23 cellular contexts compared by ENCODE assay signal in the genomic region with DNA sequence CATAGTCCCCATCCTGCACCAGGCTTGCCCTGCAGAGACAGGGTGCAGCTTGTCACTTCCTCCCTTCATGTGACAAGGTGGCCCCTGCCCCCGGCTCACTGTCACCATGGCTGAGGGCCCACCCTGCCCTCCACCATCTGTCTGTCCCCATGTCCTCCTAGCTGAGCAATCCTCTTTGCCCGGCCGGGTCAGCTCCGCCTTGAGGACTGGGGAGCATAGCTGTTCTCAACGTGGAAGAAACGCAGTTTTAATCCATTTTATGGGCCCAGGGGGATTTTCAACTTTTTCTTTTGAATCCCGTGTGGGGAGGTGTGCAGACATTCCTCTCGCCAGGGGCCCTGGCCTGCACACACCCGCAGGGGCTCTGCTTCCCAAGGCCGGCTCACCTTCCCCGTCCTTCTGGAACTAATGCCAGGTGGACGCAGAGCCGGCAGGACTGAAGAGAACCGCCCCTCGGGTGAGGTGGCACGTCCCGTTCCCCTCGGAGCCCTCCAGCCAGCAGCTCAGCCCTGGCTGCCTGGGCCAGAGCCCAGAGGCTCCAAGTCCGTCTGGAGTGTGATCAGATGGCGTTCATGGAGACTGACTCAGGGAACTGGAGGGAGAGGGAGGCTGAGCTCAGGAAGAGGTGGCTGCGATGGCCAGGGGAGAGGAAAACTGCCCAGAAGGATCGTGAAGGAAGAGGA.
DNase-seq lines count a peak whose midpoint lies in the region; ATAC-seq and TF ChIP-seq lines count a peak whose summit lies in the region.
"Had no signal": no experiment of that assay in that cellular context is flagged by ENCODE, and none has a peak within 500 bp of the region (broad histone marks: within the 10 kb centered on the region; RNA-seq: fewer than 3 reads in every experiment).

No MANE protein-coding gene starts in this region.

- H3K27me3 Mint-ChIP-seq in brain = peaks cover 3% of the 10 kb centered on the region
- no peaks in the 10 kb centered on the region for H3K27me3 Mint-ChIP-seq in neural crest cell (ENCODE audit: low read depth)

- ATAC-seq in Right ventricle myocardium inferior (no peak), left cardiac atrium (no peak), GM21381 (IDR thresholded peaks at IDR 0.05; ENCODE audit: unreplicated experiment) (no peak), GM18909 (IDR thresholded peaks at IDR 0.05; ENCODE audit: poor library complexity, unreplicated experiment) (no peak)
- ATAC-seq: activated CD4-positive, CD25-positive, alpha-beta regulatory T cell treated with anti-CD3 and anti-CD28 coated beads, Interleukin-2, amount 50 U/mL, for 24 hours; left ventricle myocardium superior had no signal

- H3K4me1 Mint-ChIP-seq in brain (peaks cover 10% of the 10 kb centered on the region), neural crest cell (peaks cover 25% of the 10 kb centered on the region)
- H3K4me1 Mint-ChIP-seq: activated naive CD4-positive, alpha-beta T cell treated with anti-CD3 and anti-CD28 coated beads, Interleukin-2, amount 50 U/mL, for 24 hours; CD4-positive, alpha-beta memory T cell; nephron had no signal

- H3K36me3 Mint-ChIP-seq in brain = peaks cover 50% of the 10 kb centered on the region
- peaks cover 15% of the 10 kb centered on the region for H3K36me3 Mint-ChIP-seq in neural crest cell (ENCODE audit: low read depth)
- H3K36me3 Mint-ChIP-seq: activated naive CD4-positive, alpha-beta T cell treated with anti-CD3 and anti-CD28 coated beads, Interleukin-2, amount 50 U/mL, for 24 hours; CD4-positive, alpha-beta memory T cell had no signal

- DNase-seq in Right ventricle myocardium inferior (ENCODE audit: missing footprints) (peak; percentile 56), left cardiac atrium (no peak), neural crest cell (ENCODE audit: low read depth, low spot score) (no peak), mucosa of gallbladder (ENCODE audit: low spot score) (no peak), NCI-H128 (lab: John Stamatoyannopoulos, UW; ENCODE audit: unreplicated experiment) (no peak)
- DNase-seq: activated CD4-positive, alpha-beta T cell treated with anti-CD3 and anti-CD28 coated beads, Interleukin-2, amount 50 U/mL, for 48 hours; CD4-positive, alpha-beta memory T cell; IMR-90; left ventricle myocardium superior; NCI-H1048; NCI-H187; NCI-H524 treated with DMSO at 0.1 percent for 48 hours; PC-9; SHP77 treated with DMSO at 0.1 percent for 48 hours; stimulated activated CD4-positive, alpha-beta T cell treated with anti-CD3 and anti-CD28 coated beads, Interleukin-15, amount 100 ng/mL, for 24 hours; stimulated activated naive CD4-positive, alpha-beta T cell; SW 1271 had no signal

- H3K27ac Mint-ChIP-seq in brain (peak overlapping the region in 3 of 5 experiments; percentile 21 to 78 (median 29)), neural crest cell (ENCODE audit: unreplicated experiment) (peak overlapping the region; percentile 50)
- H3K27ac Mint-ChIP-seq: activated naive CD4-positive, alpha-beta T cell treated with anti-CD3 and anti-CD28 coated beads, Interleukin-2, amount 50 U/mL, for 24 hours; CD4-positive, alpha-beta memory T cell; nephron had no signal

- intact Hi-C loops in Right ventricle myocardium inferior (cut with DNase I) (no loop called here), left cardiac atrium (cut with DNase I) (no loop called here)

- no peak for TF ChIP-seq CTCF in brain (conservative IDR thresholded peaks at IDR 0.05)
- TF ChIP-seq CTCF in neural crest cell (conservative IDR thresholded peaks at IDR 0.05) = no peak

- H3K9me3 Mint-ChIP-seq in brain (peaks cover 9 to 41% (median 27%) of the 10 kb centered on the region in 5 experiments), neural crest cell (peaks cover 9% of the 10 kb centered on the region)
- H3K9me3 Mint-ChIP-seq: activated naive CD4-positive, alpha-beta T cell treated with anti-CD3 and anti-CD28 coated beads, Interleukin-2, amount 50 U/mL, for 24 hours had no signal

- H3K4me3 Mint-ChIP-seq in brain (no peak overlapping the region), neural crest cell (no peak overlapping the region)
- H3K4me3 Mint-ChIP-seq: activated naive CD4-positive, alpha-beta T cell treated with anti-CD3 and anti-CD28 coated beads, Interleukin-2, amount 50 U/mL, for 24 hours; CD4-positive, alpha-beta memory T cell; nephron had no signal
